22 cellular contexts compared by ENCODE assay signal in the genomic region with DNA sequence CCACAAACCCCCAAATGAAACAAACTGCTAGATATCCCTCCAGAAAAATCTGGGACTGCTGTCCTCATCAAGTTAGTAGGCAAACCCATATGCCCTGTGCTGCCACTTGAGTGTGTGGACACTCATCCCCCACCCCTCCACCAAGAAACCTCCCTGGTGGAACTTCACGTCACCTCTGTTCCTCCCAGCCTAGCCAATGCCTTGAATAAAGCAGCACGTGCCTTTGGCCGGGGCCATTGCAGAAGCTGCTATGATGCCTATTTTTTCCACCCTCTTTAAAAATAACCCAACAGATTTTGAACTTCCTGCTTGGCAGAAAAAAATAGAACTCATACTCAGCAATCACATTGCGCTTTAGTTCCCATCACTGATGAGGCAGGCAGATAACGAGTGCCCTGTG.
"Had no signal": no experiment of that assay in that cellular context is flagged by ENCODE, and none has a peak within 500 bp of the region (broad histone marks: within the 10 kb centered on the region; RNA-seq: fewer than 3 reads in every experiment).

No MANE protein-coding gene starts in this region.

- H3K27me3 ChIP-seq: body of pancreas, transverse colon, uterus had no signal

- H3K4me3 ChIP-seq: body of pancreas, lung, prostate gland, skin epidermis, suprapubic skin, transverse colon, uterus had no signal

- ATAC-seq: body of pancreas, left lobe of liver, right cardiac atrium had no signal

- H3K9me3 ChIP-seq: body of pancreas, prostate gland, suprapubic skin, transverse colon, uterus had no signal

- H3K36me3 ChIP-seq: prostate gland, transverse colon, uterus had no signal

- H3K4me1 Mint-ChIP-seq: activated B cell treated with CpG ODN at 0.5 μM for 24 hours had no signal

- H3K9me3 Mint-ChIP-seq: activated B cell treated with CpG ODN at 0.5 μM for 24 hours; activated CD4-positive, alpha-beta memory T cell treated with anti-CD3 and anti-CD28 coated beads, Interleukin-2, amount 10 ng/mL, durations not matched to agents 7 days and 5 days; activated naive CD4-positive, alpha-beta T cell treated with anti-CD3 and anti-CD28 coated beads for 36 hours; nephron progenitor cell; stimulated activated naive CD8-positive, alpha-beta T cell treated with anti-CD3 and anti-CD28 coated beads, Interleukin-15, Interleukin-2, amounts not matched to agents 100 ng/mL and 50 ng/mL, for 24 hours had no signal

- H3K4me1 ChIP-seq: body of pancreas, prostate gland, suprapubic skin, transverse colon, uterus had no signal

- H3K4me3 Mint-ChIP-seq: activated B cell treated with CpG ODN at 0.5 μM for 24 hours; activated CD4-positive, alpha-beta memory T cell treated with anti-CD3 and anti-CD28 coated beads, Interleukin-2, amount 10 ng/mL, durations not matched to agents 7 days and 5 days; activated naive CD4-positive, alpha-beta T cell treated with anti-CD3 and anti-CD28 coated beads for 36 hours; nephron progenitor cell; stimulated activated naive CD8-positive, alpha-beta T cell treated with anti-CD3 and anti-CD28 coated beads, Interleukin-15, Interleukin-2, amounts not matched to agents 100 ng/mL and 50 ng/mL, for 24 hours had no signal

- DNase-seq: activated B cell treated with CpG ODN at 0.5 μM for 24 hours; activated CD4-positive, alpha-beta memory T cell treated with anti-CD3 and anti-CD28 coated beads, Interleukin-2, amount 10 ng/mL, durations not matched to agents 7 days and 5 days; activated CD4-positive, alpha-beta T cell treated with anti-CD3 and anti-CD28 coated beads for 4 hours; activated T-cell treated with anti-CD3 and anti-CD28 coated beads, Interleukin-2, amount 50 U/mL, for 1 hour; body of pancreas; caudate nucleus; erythroblast; kidney; midbrain; nephron progenitor cell; occipital lobe; stimulated activated CD4-positive, alpha-beta T cell treated with anti-CD3 and anti-CD28 coated beads, Interleukin-2, amount 100 ng/mL, for 48 hours; transverse colon; uterus had no signal

- H3K27ac ChIP-seq: body of pancreas, prostate gland, suprapubic skin, transverse colon, uterus had no signal
